In genomic region chr7:132117181-132117580, GRCh38 we compare ENCODE assay signal across 17 cellular contexts.
DNase-seq lines count a peak whose midpoint lies in the region; ATAC-seq, FAIRE-seq and TF ChIP-seq lines count a peak whose summit lies in the region.
"Had no signal": no experiment of that assay in that cellular context is flagged by ENCODE, and none has a peak within 500 bp of the region (broad histone marks: within the 10 kb centered on the region; RNA-seq: fewer than 3 reads in every experiment).

No MANE protein-coding gene starts in this region.

- H3K56ac ChIP-seq in H1 (replicated peaks; ENCODE audit: insufficient read length, low read depth, low read length), result no peak overlapping the region

- no peaks in the 10 kb centered on the region for H3K27me3 ChIP-seq in PC-3 (ENCODE audit: low read length)
- no peaks in the 10 kb centered on the region for H3K27me3 ChIP-seq in H1 (replicated peaks in 1 of 4; ENCODE audit: control insufficient read depth in 3 of 4, extremely low read depth in 1 of 4, insufficient read depth in 3 of 4, low read length in 3 of 4)
- H3K27me3 ChIP-seq: ascending aorta had no signal

- H3K9me3 ChIP-seq in PC-3 (ENCODE audit: low read length) (no peaks in the 10 kb centered on the region), H1 (ENCODE audit: insufficient read depth in 2 of 2, low read depth in 1 of 2, low read length in 1 of 2) (no peaks in the 10 kb centered on the region)
- H3K9me3 ChIP-seq: ascending aorta had no signal

- H2BK12ac ChIP-seq in H1 (ENCODE audit: low read depth, low read length), result no peak overlapping the region

- BruUV-seq in PC-3 (replicated peaks; lab: Mats Ljungman, UMichigan), result no TSS peak

- WGBS in H1 (ENCODE audit: extremely low coverage in 1 of 2, insufficient coverage in 1 of 2, insufficient read length in 1 of 2, insufficient replicate concordance in 2 of 2, low coverage in 1 of 2, low lambda C conversion rate in 2 of 2, missing lambda C conversion rate in 1 of 2), 2 experiments, result 83% methylated on average over 3 of the region's 3 CpGs; no CpG with 5 or more reads in 1 of the 2 experiments

- CTCF ChIA-PET in PC-3 (lab: Charles Lee) (no interaction called here), H1 (lab: Charles Lee; ENCODE audit: partially characterized antibody) (interaction anchor here (0.8 to 1.2 kb wide), 2 partner anchors 9 to 18 kb away, joined by 3 read pairs; no protein-coding TSS in a partner anchor)

- no peaks in the 10 kb centered on the region for H3K27me3 Mint-ChIP-seq in chondrocyte (ENCODE audit: low read depth)

- no peaks in the 10 kb centered on the region for H3K9me3 Mint-ChIP-seq in chondrocyte (ENCODE audit: low read depth)
- H3K9me3 Mint-ChIP-seq: activated CD4-positive, alpha-beta T cell treated with anti-CD3 and anti-CD28 coated beads, Interleukin-2, amount 10 ng/mL, durations not matched to agents 7 days and 5 days; activated T-cell treated with anti-CD3 and anti-CD28 coated beads, Interleukin-2, amount 50 U/mL, for 72 hours had no signal

- H3K4me3 ChIP-seq in PC-3 (ENCODE audit: low read length) (no peak overlapping the region), H1 (ENCODE audit: extremely low read depth in 1 of 4, insufficient read depth in 2 of 4, low read depth in 3 of 4, low read length in 4 of 4) (no peak overlapping the region)
- H3K4me3 ChIP-seq: ascending aorta, lung had no signal

- POLR2A ChIA-PET in PC-3 (lab: Charles Lee; ENCODE audit: unreplicated experiment), result no interaction called here
- POLR2A ChIA-PET in H1 (lab: Charles Lee; ENCODE audit: partially characterized antibody), result no interaction called here

- no peaks in the 10 kb centered on the region for H3F3A ChIP-seq in PC-3 (ENCODE audit: low read length, unreplicated experiment)

- H2AK5ac ChIP-seq in H1 (ENCODE audit: low read depth, low read length), result no peak overlapping the region

- no peaks in the 10 kb centered on the region for H3K9me2 ChIP-seq in PC-3 (replicated peaks; ENCODE audit: low read length)

- H3K36me3 ChIP-seq in PC-3 (ENCODE audit: low read depth, low read length), result no peaks in the 10 kb centered on the region
- no peaks in the 10 kb centered on the region for H3K36me3 ChIP-seq in H1 (ENCODE audit: control insufficient read depth in 2 of 4, insufficient read depth in 4 of 4, low read length in 3 of 4)
- H3K36me3 ChIP-seq: ascending aorta had no signal

- peaks cover 13% of the 10 kb centered on the region for H3K4me1 Mint-ChIP-seq in chondrocyte (ENCODE audit: low read depth)
- H3K4me1 Mint-ChIP-seq: activated CD4-positive, alpha-beta T cell treated with anti-CD3 and anti-CD28 coated beads, Interleukin-2, amount 10 ng/mL, durations not matched to agents 7 days and 5 days; CD4-positive, alpha-beta memory T cell had no signal

- TF ChIP-seq RAD21 in H1 (IDR thresholded peaks at IDR 0.05 in 1 of 2, conservative IDR thresholded peaks at IDR 0.05 in 1 of 2; ENCODE audit: low read depth in 2 of 2, low read length in 2 of 2), result no peak

- H3K4me3 Mint-ChIP-seq in chondrocyte (ENCODE audit: unreplicated experiment), result no peak overlapping the region
- H3K4me3 Mint-ChIP-seq: activated CD4-positive, alpha-beta T cell treated with anti-CD3 and anti-CD28 coated beads, Interleukin-2, amount 10 ng/mL, durations not matched to agents 7 days and 5 days; activated T-cell treated with anti-CD3 and anti-CD28 coated beads, Interleukin-2, amount 50 U/mL, for 72 hours; CD4-positive, alpha-beta memory T cell had no signal

- ATAC-seq in PC-3 (peak; percentile 64), GM19351 (IDR thresholded peaks at IDR 0.05; ENCODE audit: unreplicated experiment) (no peak)
- ATAC-seq: activated T-cell treated with anti-CD3 and anti-CD28 coated beads, Interleukin-2, amount 50 U/mL, for 72 hours; Panc1 had no signal

- H4K5ac ChIP-seq in H1 (ENCODE audit: insufficient read length, low read depth, low read length), result no peak overlapping the region

- H3K14ac ChIP-seq in H1 (ENCODE audit: insufficient read length), result no peak overlapping the region

- H3K36me3 Mint-ChIP-seq in chondrocyte (ENCODE audit: low read depth), result no peaks in the 10 kb centered on the region
- H3K36me3 Mint-ChIP-seq: CD4-positive, alpha-beta memory T cell had no signal

- H3K4me1 ChIP-seq in PC-3 (ENCODE audit: insufficient read depth, low read length) (peaks cover 48% of the 10 kb centered on the region), H1 (replicated peaks in 1 of 4; ENCODE audit: control insufficient read depth in 3 of 4, insufficient read depth in 4 of 4, low read length in 3 of 4) (peaks cover 0 to 4% (median under 1%) of the 10 kb centered on the region in 4 experiments; a peak in 4 of 7 replicates)
- H3K4me1 ChIP-seq: ascending aorta had no signal

- no peak overlapping the region for H3K4ac ChIP-seq in H1 (replicated peaks; ENCODE audit: insufficient read length, low read depth, low read length)

- TF ChIP-seq EP300 in H1 (IDR thresholded peaks at IDR 0.05; ENCODE audit: borderline replicate concordance in 1 of 2, low read depth in 2 of 2, low read length in 2 of 2), result no peak

- H3K18ac ChIP-seq in H1 (ENCODE audit: extremely low read depth, low read length), result no peak overlapping the region

- H3K79me2 ChIP-seq in PC-3 (ENCODE audit: low read length), result no peaks in the 10 kb centered on the region
- no peaks in the 10 kb centered on the region for H3K79me2 ChIP-seq in H1 (ENCODE audit: control insufficient read depth in 1 of 2, insufficient read depth in 2 of 2, low read length in 2 of 2)

- peak; percentile 5 for DNase-seq in GM04503 (ENCODE audit: low read depth)
- DNase-seq in PC-3, result peak; percentile 74
- DNase-seq in H1 (ENCODE audit: low read depth in 1 of 2, low spot score in 2 of 2), result no peak
- peak; percentile 32 for DNase-seq in non-pigmented ciliary epithelial cell (ENCODE audit: low read depth)
- DNase-seq in chondrocyte (ENCODE audit: low spot score), result no peak
- no peak for DNase-seq in cerebellum (ENCODE audit: low spot score)
- no peak for DNase-seq in AML-193 (lab: John Stamatoyannopoulos, UW)
- DNase-seq: activated CD4-positive, alpha-beta T cell treated with anti-CD3 and anti-CD28 coated beads, Interleukin-2, amount 10 ng/mL, durations not matched to agents 7 days and 5 days; activated T-cell treated with anti-CD3 and anti-CD28 coated beads, Interleukin-2, amount 50 U/mL, for 72 hours; CD4-positive, alpha-beta memory T cell; effector CD8-positive, alpha-beta T cell; NCI-H1417 treated with DMSO at 0.1 percent for 48 hours; NCI-H510A had no signal

- H4K91ac ChIP-seq in H1 (replicated peaks; ENCODE audit: insufficient read length, low read length), result no peak overlapping the region

- H2BK15ac ChIP-seq in H1 (ENCODE audit: low read length), result no peak overlapping the region

- H2BK20ac ChIP-seq in H1 (ENCODE audit: low read length), result no peak overlapping the region

- TF ChIP-seq POLR2A in H1 (IDR thresholded peaks at IDR 0.05; ENCODE audit: control extremely low read depth in 1 of 2, low read depth in 2 of 2, low read length in 2 of 2), result no peak

- no peak for FAIRE-seq in H1 (lab: Jason Lieb, UNC)

- H4K20me1 ChIP-seq in PC-3 (ENCODE audit: low read length), result no peaks in the 10 kb centered on the region
- no peaks in the 10 kb centered on the region for H4K20me1 ChIP-seq in H1 (replicated peaks in 1 of 2; ENCODE audit: control insufficient read depth in 1 of 2, insufficient read depth in 2 of 2, low read length in 2 of 2)

- no peak overlapping the region for H2AFZ ChIP-seq in PC-3 (ENCODE audit: low read length)
- H2AFZ ChIP-seq in H1 (ENCODE audit: low read length), result no peak overlapping the region

- no peak overlapping the region for H4K8ac ChIP-seq in H1 (ENCODE audit: extremely low read depth, insufficient read depth, low read length)

- no peak overlapping the region for H3K27ac Mint-ChIP-seq in chondrocyte (ENCODE audit: unreplicated experiment)
- H3K27ac Mint-ChIP-seq: activated CD4-positive, alpha-beta T cell treated with anti-CD3 and anti-CD28 coated beads, Interleukin-2, amount 10 ng/mL, durations not matched to agents 7 days and 5 days; activated T-cell treated with anti-CD3 and anti-CD28 coated beads, Interleukin-2, amount 50 U/mL, for 72 hours; CD4-positive, alpha-beta memory T cell had no signal

- H2BK120ac ChIP-seq in H1 (replicated peaks; ENCODE audit: low read depth, low read length), result no peak overlapping the region

- H3K9ac ChIP-seq in PC-3 (ENCODE audit: low read length), result peak overlapping the region; percentile 53
- H3K9ac ChIP-seq in H1 (replicated peaks in 1 of 4; ENCODE audit: extremely low read depth in 1 of 4, low read depth in 3 of 4, low read length in 3 of 4), result no peak overlapping the region

- H3K79me1 ChIP-seq in H1 (ENCODE audit: low read depth, low read length), result no peaks in the 10 kb centered on the region

- TF ChIP-seq CTCF in PC-3 (conservative IDR thresholded peaks at IDR 0.05; ENCODE audit: low read depth, low read length) (no peak), H1 (IDR thresholded peaks at IDR 0.05; ENCODE audit: control extremely low read depth in 1 of 3, insufficient read depth in 1 of 3, low read depth in 1 of 3, low read length in 3 of 3) (no peak), chondrocyte (IDR thresholded peaks at IDR 0.05) (no peak)

- H3K4me2 ChIP-seq in PC-3 (ENCODE audit: low read length) (peak overlapping the region; percentile 46), H1 (ENCODE audit: insufficient read depth in 1 of 2, low read depth in 2 of 2, low read length in 2 of 2) (no peak overlapping the region)

- H3K23ac ChIP-seq in H1 (ENCODE audit: insufficient read length), result no peak overlapping the region

- intact Hi-C loops in PC-3 (cut with micrococcal nuclease), result loop anchor here (2.0 kb wide), 2 partner anchors 28 to 52 kb away; no protein-coding TSS in a partner anchor

- H3K27ac ChIP-seq in PC-3 (ENCODE audit: low read length), result peak overlapping the region; percentile 92
- no peak overlapping the region for H3K27ac ChIP-seq in H1 (ENCODE audit: low read depth, low read length)
- H3K27ac ChIP-seq: ascending aorta had no signal

- no peak overlapping the region for H2BK5ac ChIP-seq in H1 (ENCODE audit: low read depth, low read length)

- no peaks in the 10 kb centered on the region for H3K23me2 ChIP-seq in H1 (ENCODE audit: low read depth, low read length)

TF ChIP-seq in H1, 55 proteins besides CTCF, POLR2A, EP300 and RAD21:
- TF ChIP-seq RFX5 (IDR thresholded peaks at IDR 0.05; ENCODE audit: borderline replicate concordance, low read depth, low read length) (no peak), BACH1 (IDR thresholded peaks at IDR 0.05; ENCODE audit: low read length) (peak; percentile 56; the same call in 1 of the 2 replicates), SP1 (IDR thresholded peaks at IDR 0.05; ENCODE audit: low read depth, low read length) (no peak), GABPA (IDR thresholded peaks at IDR 0.05; ENCODE audit: borderline replicate concordance, insufficient read depth, low read length) (no peak)

Comparison
In these comparisons a context has a peak if more than half of its experiments do, and no peak if none do; other contexts are left out.
1. DNase-seq: peak in GM04503 (single experiment), PC-3 (single experiment) and non-pigmented ciliary epithelial cell (single experiment); none in H1 (0 of 2), chondrocyte (single experiment), cerebellum (single experiment) and AML-193 (0 of 2).